Comparison of ENCODE assay signal across 9 cellular contexts in genomic region chr7:22586806-22587180, GRCh38.
DNase-seq lines count a peak whose midpoint lies in the region; ATAC-seq, FAIRE-seq and TF ChIP-seq lines count a peak whose summit lies in the region.
"Had no signal": no experiment of that assay in that cellular context is flagged by ENCODE, and none has a peak within 500 bp of the region (broad histone marks: within the 10 kb centered on the region; RNA-seq: fewer than 3 reads in every experiment).

No MANE protein-coding gene starts in this region.

- H3K27ac Mint-ChIP-seq in CD14-positive monocyte = peak overlapping the region in 6 of 7 donors; percentile 87 to 96 (median 92)

- H3K27ac ChIP-seq in lower lobe of right lung = peak overlapping the region; percentile 61
- no peak overlapping the region for H3K27ac ChIP-seq in effector memory CD4-positive, alpha-beta T cell (ENCODE audit: insufficient read depth, low read length, poor library complexity, severe bottlenecking)

- H3K27me3 Mint-ChIP-seq in CD14-positive monocyte (ENCODE audit: low read depth in 3 of 3) = peaks cover 4 to 14% (median 8%) of the 10 kb centered on the region in 3 donors

- TF ChIP-seq CTCF in CD14-positive monocyte (IDR thresholded peaks at IDR 0.05) (no peak), bronchial epithelial cell (IDR thresholded peaks at IDR 0.05; ENCODE audit: insufficient read depth, low read length, severe bottlenecking) (peak; percentile 57), lower lobe of right lung (IDR thresholded peaks at IDR 0.05) (peak; percentile 26)

- H3K9me3 ChIP-seq in lower lobe of right lung = no peaks in the 10 kb centered on the region
- no peaks in the 10 kb centered on the region for H3K9me3 ChIP-seq in effector memory CD4-positive, alpha-beta T cell (ENCODE audit: control insufficient read depth, low read length)

- H3K4me3 Mint-ChIP-seq in CD14-positive monocyte = peak overlapping the region in 1 of 2 donors; percentile 62

- H3K4me3 ChIP-seq in bronchial epithelial cell (ENCODE audit: low read depth, low read length) = no peak overlapping the region
- no peak overlapping the region for H3K4me3 ChIP-seq in lower lobe of right lung
- no peak overlapping the region for H3K4me3 ChIP-seq in effector memory CD4-positive, alpha-beta T cell (ENCODE audit: insufficient read depth, low read depth, low read length, poor library complexity, severe bottlenecking)

- peaks cover 53% of the 10 kb centered on the region for H3K4me1 Mint-ChIP-seq in CD14-positive monocyte

- peaks cover 0 to 5% of the 10 kb centered on the region in 2 donors for H3K36me3 Mint-ChIP-seq in CD14-positive monocyte

- H3K9me3 Mint-ChIP-seq in CD14-positive monocyte = peaks cover 0 to 2% (median 0%) of the 10 kb centered on the region in 7 donors

- peaks cover 69% of the 10 kb centered on the region for H3K4me1 ChIP-seq in lower lobe of right lung
- no peaks in the 10 kb centered on the region for H3K4me1 ChIP-seq in effector memory CD4-positive, alpha-beta T cell (ENCODE audit: control insufficient read depth, insufficient read depth, low read length, poor library complexity, severe bottlenecking)

- no peaks in the 10 kb centered on the region for H3K36me3 ChIP-seq in bronchial epithelial cell (ENCODE audit: control insufficient read depth, insufficient read depth, low read length)
- H3K36me3 ChIP-seq in lower lobe of right lung = no peaks in the 10 kb centered on the region
- no peaks in the 10 kb centered on the region for H3K36me3 ChIP-seq in effector memory CD4-positive, alpha-beta T cell (ENCODE audit: control insufficient read depth, insufficient read depth, low read length)

- H3K27me3 ChIP-seq in bronchial epithelial cell (ENCODE audit: control insufficient read depth, insufficient read depth, low read length) (peaks cover 2% of the 10 kb centered on the region), lower lobe of right lung (ENCODE audit: low read depth) (no peaks in the 10 kb centered on the region)
- H3K27me3 ChIP-seq in effector memory CD4-positive, alpha-beta T cell (replicated peaks; ENCODE audit: control insufficient read depth, insufficient read depth, low read length, poor library complexity, severe bottlenecking) = peaks cover 5% of the 10 kb centered on the region

- FAIRE-seq in bronchial epithelial cell (lab: Jason Lieb, UNC) = no peak
- FAIRE-seq: colon had no signal

- ATAC-seq in lower lobe of right lung = peak in 1 of 2 donors; percentile 17

- DNase-seq in CD14-positive monocyte (ENCODE audit: low spot score) (no peak), Kasumi-1 (lab: John Stamatoyannopoulos, UW) (peak; percentile 45), bronchial epithelial cell (ENCODE audit: low read depth) (peak; percentile 55), lower lobe of right lung (no peak), OCI-M2 (lab: John Stamatoyannopoulos, UW; ENCODE audit: unreplicated experiment) (no peak), SHP77 treated with DMSO at 0.1 percent for 48 hours (lab: John Stamatoyannopoulos, UW) (no peak), KG1 (lab: John Stamatoyannopoulos, UW) (no peak)
- DNase-seq in effector memory CD4-positive, alpha-beta T cell = no peak

- intact Hi-C loops in CD14-positive monocyte (cut with micrococcal nuclease) (no loop called here), lower lobe of right lung (cut with DNase I) (no loop called here)

Comparison
In these comparisons a context has a peak if more than half of its experiments do, and no peak if none do; other contexts are left out.
1. DNase-seq: peak in Kasumi-1 (2 of 2) and bronchial epithelial cell (single experiment); none in CD14-positive monocyte (single experiment), lower lobe of right lung (single experiment), OCI-M2 (single experiment), SHP77 treated with DMSO at 0.1 percent for 48 hours (single experiment), KG1 (single experiment) and effector memory CD4-positive, alpha-beta T cell (0 of 3).